In genomic region chr14:23055621-23056256, GRCh38 we compare ENCODE assay signal across 1 cellular context.
TF ChIP-seq lines count a peak whose summit lies in the region.

No MANE protein-coding gene starts in this region.

TF ChIP-seq in HepG2, 621 proteins besides CTCF, POLR2A, EP300 and RAD21 (continued from another document and continues in another):
- TF ChIP-seq ZNF143 (CRISPR knock-in tag; IDR thresholded peaks at IDR 0.05) (no peak), SIX1 (CRISPR knock-in tag; IDR thresholded peaks at IDR 0.05; ENCODE audit: borderline replicate concordance) (no peak), SUZ12 (IDR thresholded peaks at IDR 0.05; ENCODE audit: low read depth, low read length) (no peak), PAX8 (CRISPR knock-in tag; IDR thresholded peaks at IDR 0.05; ENCODE audit: borderline replicate concordance) (no peak), FIP1L1 (IDR thresholded peaks at IDR 0.05; ENCODE audit: borderline replicate concordance, insufficient read depth, low read depth, low read length) (peak; percentile 16; the same call in 1 of the 2 replicates), TCF12 (IDR thresholded peaks at IDR 0.05) (no peak), TCF12 (CRISPR knock-in tag; IDR thresholded peaks at IDR 0.05) (no peak), CC2D1A (CRISPR knock-in tag; IDR thresholded peaks at IDR 0.05) (no peak), ZSCAN31 (CRISPR knock-in tag; IDR thresholded peaks at IDR 0.05; ENCODE audit: low read depth) (no peak), GPN1 (CRISPR knock-in tag; IDR thresholded peaks at IDR 0.05; ENCODE audit: borderline replicate concordance) (no peak), NR2F6 (IDR thresholded peaks at IDR 0.05) (no peak), NR2F6 (CRISPR knock-in tag; IDR thresholded peaks at IDR 0.05) (no peak), ZNF792 (CRISPR knock-in tag; IDR thresholded peaks at IDR 0.05) (no peak), TEAD3 (CRISPR knock-in tag; optimal IDR thresholded peaks at IDR 0.05; ENCODE audit: borderline replicate concordance) (peak; percentile 16), HOXD1 (CRISPR knock-in tag; IDR thresholded peaks at IDR 0.05) (0 out of 2 replicates have a peak, but pooled peaks have one; percentile 16), ZNF562 (CRISPR knock-in tag; IDR thresholded peaks at IDR 0.05; ENCODE audit: borderline replicate concordance) (no peak), SCMH1 (CRISPR knock-in tag; IDR thresholded peaks at IDR 0.05; ENCODE audit: borderline replicate concordance) (no peak), JARID2 (CRISPR knock-in tag; IDR thresholded peaks at IDR 0.05; ENCODE audit: insufficient replicate concordance) (no peak), ZNF280D (CRISPR knock-in tag; IDR thresholded peaks at IDR 0.05) (no peak), ZMYM3 (CRISPR knock-in tag; IDR thresholded peaks at IDR 0.05) (no peak), HMG20B (CRISPR knock-in tag; conservative IDR thresholded peaks at IDR 0.05) (no peak), NONO (IDR thresholded peaks at IDR 0.05) (no peak), NONO (CRISPR knock-in tag; conservative IDR thresholded peaks at IDR 0.05) (peak; percentile 64; the same call in 1 of the 2 replicates), ZNF768 (CRISPR knock-in tag; IDR thresholded peaks at IDR 0.05) (no peak), ZNF367 (CRISPR knock-in tag; IDR thresholded peaks at IDR 0.05; ENCODE audit: borderline replicate concordance) (no peak), ETV5 (CRISPR knock-in tag; IDR thresholded peaks at IDR 0.05; ENCODE audit: borderline replicate concordance) (no peak), ZNF432 (CRISPR knock-in tag; IDR thresholded peaks at IDR 0.05; ENCODE audit: borderline replicate concordance) (no peak), ZNF709 (CRISPR knock-in tag; IDR thresholded peaks at IDR 0.05) (peak; percentile 69; the same call in 1 of the 2 replicates), ZNF260 (CRISPR knock-in tag; IDR thresholded peaks at IDR 0.05; ENCODE audit: borderline replicate concordance, low read depth) (0 out of 2 replicates have a peak, but pooled peaks have one; percentile 30), ZNF773 (CRISPR knock-in tag; IDR thresholded peaks at IDR 0.05; ENCODE audit: borderline replicate concordance) (no peak), ZNF572 (CRISPR knock-in tag; IDR thresholded peaks at IDR 0.05) (0 out of 2 replicates have a peak, but pooled peaks have one; percentile 11), ZNF331 (CRISPR knock-in tag; IDR thresholded peaks at IDR 0.05) (no peak), ZNF318 (CRISPR knock-in tag; IDR thresholded peaks at IDR 0.05) (no peak), TBX3 (IDR thresholded peaks at IDR 0.05; ENCODE audit: borderline replicate concordance) (no peak), EHMT2 (IDR thresholded peaks at IDR 0.05; ENCODE audit: borderline replicate concordance, low read depth, low read length) (no peak), SMAD3 (CRISPR knock-in tag; IDR thresholded peaks at IDR 0.05) (0 out of 2 replicates have a peak, but pooled peaks have one; percentile 0), TRIM22 (IDR thresholded peaks at IDR 0.05) (no peak), ZNF350 (CRISPR knock-in tag; IDR thresholded peaks at IDR 0.05; ENCODE audit: borderline replicate concordance, low read depth) (no peak), ZNF224 (CRISPR knock-in tag; IDR thresholded peaks at IDR 0.05) (no peak), RFX5 (IDR thresholded peaks at IDR 0.05; ENCODE audit: low read depth, low read length) (peak; percentile 35; the same call in 1 of the 2 replicates), ZNF33B (CRISPR knock-in tag; IDR thresholded peaks at IDR 0.05) (0 out of 2 replicates have a peak, but pooled peaks have one; percentile 16), TFE3 (CRISPR knock-in tag; IDR thresholded peaks at IDR 0.05) (no peak), TAF1 (CRISPR knock-in tag; IDR thresholded peaks at IDR 0.05) (peak; percentile 44; the same call in 1 of the 2 replicates), NR1H2 (CRISPR knock-in tag; IDR thresholded peaks at IDR 0.05; ENCODE audit: borderline replicate concordance, low read depth) (no peak), ATF7-NPFF (CRISPR knock-in tag; IDR thresholded peaks at IDR 0.05; ENCODE audit: low read depth) (0 out of 2 replicates have a peak, but pooled peaks have one; percentile 7), MTF1 (CRISPR knock-in tag; IDR thresholded peaks at IDR 0.05) (no peak), POLR2AphosphoS5 (IDR thresholded peaks at IDR 0.05; ENCODE audit: low read depth, low read length) (no peak), ZNF570 (CRISPR knock-in tag; IDR thresholded peaks at IDR 0.05; ENCODE audit: borderline replicate concordance) (no peak), MEF2D (CRISPR knock-in tag; IDR thresholded peaks at IDR 0.05) (no peak), CCDC6 (CRISPR knock-in tag; IDR thresholded peaks at IDR 0.05) (no peak), REPIN1 (CRISPR knock-in tag; IDR thresholded peaks at IDR 0.05; ENCODE audit: borderline replicate concordance, low read depth) (0 out of 2 replicates have a peak, but pooled peaks have one; percentile 1), KMT2A (CRISPR knock-in tag; IDR thresholded peaks at IDR 0.05) (no peak)
- TF ChIP-seq, protein P1, sequence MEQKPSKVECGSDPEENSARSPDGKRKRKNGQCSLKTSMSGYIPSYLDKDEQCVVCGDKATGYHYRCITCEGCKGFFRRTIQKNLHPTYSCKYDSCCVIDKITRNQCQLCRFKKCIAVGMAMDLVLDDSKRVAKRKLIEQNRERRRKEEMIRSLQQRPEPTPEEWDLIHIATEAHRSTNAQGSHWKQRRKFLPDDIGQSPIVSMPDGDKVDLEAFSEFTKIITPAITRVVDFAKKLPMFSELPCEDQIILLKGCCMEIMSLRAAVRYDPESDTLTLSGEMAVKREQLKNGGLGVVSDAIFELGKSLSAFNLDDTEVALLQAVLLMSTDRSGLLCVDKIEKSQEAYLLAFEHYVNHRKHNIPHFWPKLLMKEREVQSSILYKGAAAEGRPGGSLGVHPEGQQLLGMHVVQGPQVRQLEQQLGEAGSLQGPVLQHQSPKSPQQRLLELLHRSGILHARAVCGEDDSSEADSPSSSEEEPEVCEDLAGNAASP (CRISPR knock-in tag; IDR thresholded peaks at IDR 0.05; ENCODE audit: borderline replicate concordance) = no peak
- TF ChIP-seq, protein P2, sequence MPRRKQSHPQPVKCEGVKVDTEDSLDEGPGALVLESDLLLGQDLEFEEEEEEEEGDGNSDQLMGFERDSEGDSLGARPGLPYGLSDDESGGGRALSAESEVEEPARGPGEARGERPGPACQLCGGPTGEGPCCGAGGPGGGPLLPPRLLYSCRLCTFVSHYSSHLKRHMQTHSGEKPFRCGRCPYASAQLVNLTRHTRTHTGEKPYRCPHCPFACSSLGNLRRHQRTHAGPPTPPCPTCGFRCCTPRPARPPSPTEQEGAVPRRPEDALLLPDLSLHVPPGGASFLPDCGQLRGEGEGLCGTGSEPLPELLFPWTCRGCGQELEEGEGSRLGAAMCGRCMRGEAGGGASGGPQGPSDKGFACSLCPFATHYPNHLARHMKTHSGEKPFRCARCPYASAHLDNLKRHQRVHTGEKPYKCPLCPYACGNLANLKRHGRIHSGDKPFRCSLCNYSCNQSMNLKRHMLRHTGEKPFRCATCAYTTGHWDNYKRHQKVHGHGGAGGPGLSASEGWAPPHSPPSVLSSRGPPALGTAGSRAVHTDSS (CRISPR knock-in tag; conservative IDR thresholded peaks at IDR 0.05) = no peak
- TF ChIP-seq, protein P3, sequence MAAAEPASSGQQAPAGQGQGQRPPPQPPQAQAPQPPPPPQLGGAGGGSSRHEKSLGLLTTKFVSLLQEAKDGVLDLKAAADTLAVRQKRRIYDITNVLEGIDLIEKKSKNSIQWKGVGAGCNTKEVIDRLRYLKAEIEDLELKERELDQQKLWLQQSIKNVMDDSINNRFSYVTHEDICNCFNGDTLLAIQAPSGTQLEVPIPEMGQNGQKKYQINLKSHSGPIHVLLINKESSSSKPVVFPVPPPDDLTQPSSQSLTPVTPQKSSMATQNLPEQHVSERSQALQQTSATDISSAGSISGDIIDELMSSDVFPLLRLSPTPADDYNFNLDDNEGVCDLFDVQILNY (CRISPR knock-in tag; conservative IDR thresholded peaks at IDR 0.05) = no peak
